In the genomic region with DNA sequence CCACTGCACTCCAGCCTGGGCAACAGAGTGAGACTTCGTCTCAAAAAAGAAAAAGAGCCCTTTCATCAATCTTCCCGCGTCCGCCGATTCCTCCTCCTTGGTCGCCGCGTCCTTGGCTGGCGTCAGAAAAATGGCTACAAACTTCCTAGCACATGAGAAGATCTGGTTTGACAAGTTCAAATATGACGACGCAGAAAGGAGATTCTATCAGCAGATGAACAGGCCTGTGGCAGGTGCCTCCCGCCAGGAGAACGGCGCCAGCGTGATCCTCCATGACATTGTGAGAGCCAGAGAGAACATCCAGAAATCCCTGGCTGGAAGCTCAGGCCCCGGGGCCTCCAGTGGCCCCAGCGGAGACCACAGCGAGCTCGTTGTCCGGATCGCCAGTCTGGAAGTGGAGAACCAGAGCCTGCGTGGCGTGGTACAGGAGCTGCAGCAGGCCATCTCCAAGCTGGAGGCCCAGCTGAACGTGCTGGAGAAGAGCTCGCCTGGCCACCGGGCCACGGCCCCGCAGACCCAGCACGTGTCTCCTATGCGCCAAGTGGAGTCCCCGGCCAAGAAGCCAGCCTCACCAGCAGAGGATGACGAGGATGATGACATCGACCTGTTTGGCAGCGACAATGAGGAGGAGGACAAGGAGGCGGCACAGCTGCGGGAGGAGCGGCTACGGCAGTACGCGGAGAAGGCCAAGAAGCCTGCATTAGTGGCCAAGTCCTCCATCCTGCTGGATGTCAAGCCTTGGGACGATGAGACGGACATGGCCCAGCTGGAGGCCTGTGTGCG, we compare ENCODE assay signal across 23 cellular contexts. TPM values are rescaled to one million over a fixed set of nuclear protein-coding genes. Genes with fewer than 3 reads are reported as not detected.
DNase-seq lines count a peak whose midpoint lies in the region; ATAC-seq, FAIRE-seq and TF ChIP-seq lines count a peak whose summit lies in the region.
"Had no signal": no experiment of that assay in that cellular context is flagged by ENCODE, and none has a peak within 500 bp of the region (broad histone marks: within the 10 kb centered on the region; RNA-seq: fewer than 3 reads in every experiment).

No MANE protein-coding gene starts in this region.

- no peak for FAIRE-seq in kidney (lab: Jason Lieb, UNC)
- FAIRE-seq: urothelium cell line had no signal

- H3K9me3 ChIP-seq in kidney (ENCODE audit: control insufficient read depth in 1 of 2, low read length in 2 of 2) = no peaks in the 10 kb centered on the region
- H3K9me3 ChIP-seq: prostate gland had no signal

- no peak for TF ChIP-seq POLR2A in erythroblast (IDR thresholded peaks at IDR 0.05; ENCODE audit: low read length)

- no peaks in the 10 kb centered on the region for H3K36me3 Mint-ChIP-seq in T-helper 2 cell treated with Interferon-gamma antibody and Interleukin-4, amounts not matched to agents 5 μg/mL and 100 μg/mL, for 36 hours (ENCODE audit: low read depth)
- no peaks in the 10 kb centered on the region for H3K36me3 Mint-ChIP-seq in activated T-helper 17 cell treated with anti-CD3 and anti-CD28 coated beads, Interleukin-2, amount 50 U/mL, for 72 hours (ENCODE audit: low read depth)
- H3K36me3 Mint-ChIP-seq in naive B cell = no peaks in the 10 kb centered on the region
- H3K36me3 Mint-ChIP-seq: naive thymus-derived CD4-positive, alpha-beta T cell had no signal

- H3K27ac Mint-ChIP-seq in T-helper 2 cell treated with Interferon-gamma antibody and Interleukin-4, amounts not matched to agents 5 μg/mL and 100 μg/mL, for 36 hours = no peak overlapping the region
- H3K27ac Mint-ChIP-seq in activated T-helper 17 cell treated with anti-CD3 and anti-CD28 coated beads, Interleukin-2, amount 50 U/mL, for 72 hours = no peak overlapping the region
- peak overlapping the region in 1 of 6 donors; percentile 66 for H3K27ac Mint-ChIP-seq in naive B cell
- H3K27ac Mint-ChIP-seq: activated CD8-positive, alpha-beta T cell treated with anti-CD3 and anti-CD28 coated beads for 36 hours; activated T-cell treated with anti-CD3 and anti-CD28 coated beads, Interleukin-2, amount 50 U/mL, for 24 hours; dendritic cell treated with granulocyte-macrophage colony-stimulating factor and Interleukin-4, amounts not matched to agents 40 ng/mL and 50 ng/mL, for 4 days had no signal

- peaks cover 16% of the 10 kb centered on the region for H3K4me1 Mint-ChIP-seq in T-helper 2 cell treated with Interferon-gamma antibody and Interleukin-4, amounts not matched to agents 5 μg/mL and 100 μg/mL, for 36 hours (ENCODE audit: low read depth)
- no peaks in the 10 kb centered on the region for H3K4me1 Mint-ChIP-seq in activated T-helper 17 cell treated with anti-CD3 and anti-CD28 coated beads, Interleukin-2, amount 50 U/mL, for 72 hours
- peaks cover 14 to 21% (median 18%) of the 10 kb centered on the region in 3 donors for H3K4me1 Mint-ChIP-seq in naive B cell

- no peak for ATAC-seq in activated T-helper 17 cell treated with anti-CD3 and anti-CD28 coated beads, Interleukin-2, amount 50 U/mL, for 72 hours (replicated peaks)
- ATAC-seq in naive B cell (ENCODE audit: low read depth in 2 of 2) = no peak
- ATAC-seq: activated CD8-positive, alpha-beta T cell treated with anti-CD3 and anti-CD28 coated beads for 36 hours; naive thymus-derived CD4-positive, alpha-beta T cell had no signal

- H3K4me1 ChIP-seq in kidney (ENCODE audit: control insufficient read depth in 1 of 2, insufficient read depth in 1 of 2, low read depth in 1 of 2, low read length in 2 of 2) = peaks cover 0 to 14% of the 10 kb centered on the region in 2 donors

- H3K27me3 Mint-ChIP-seq in T-helper 2 cell treated with Interferon-gamma antibody and Interleukin-4, amounts not matched to agents 5 μg/mL and 100 μg/mL, for 36 hours (ENCODE audit: low read depth) = peaks cover 4% of the 10 kb centered on the region
- H3K27me3 Mint-ChIP-seq in activated T-helper 17 cell treated with anti-CD3 and anti-CD28 coated beads, Interleukin-2, amount 50 U/mL, for 72 hours = no peaks in the 10 kb centered on the region
- H3K27me3 Mint-ChIP-seq in naive B cell = peaks cover 3 to 19% (median 12%) of the 10 kb centered on the region in 3 donors

- DNase-seq in T-helper 2 cell treated with Interferon-gamma antibody and Interleukin-4, amounts not matched to agents 5 μg/mL and 100 μg/mL, for 36 hours (ENCODE audit: low spot score) = no peak
- DNase-seq in T-helper 2 cell = no peak
- DNase-seq in naive B cell = no peak
- no peak for DNase-seq in kidney
- no peak for DNase-seq in erythroblast (lab: John Stamatoyannopoulos, UW)
- DNase-seq: 8988T; activated CD8-positive, alpha-beta T cell treated with anti-CD3 and anti-CD28 coated beads for 36 hours; activated T-cell treated with anti-CD3 and anti-CD28 coated beads, Interleukin-2, amount 50 U/mL, for 24 hours; Calu3; EL; naive thymus-derived CD4-positive, alpha-beta T cell; NCI-H1417 treated with DMSO at 0.1 percent for 48 hours; NCI-H524 treated with DMSO at 0.1 percent for 48 hours; stimulated activated CD4-positive, alpha-beta T cell treated with anti-CD3 and anti-CD28 coated beads, Interleukin-4, amount 100 ng/mL, for 24 hours; WERI-Rb-1 had no signal

- H3K36me3 ChIP-seq in kidney (ENCODE audit: control insufficient read depth in 1 of 2, insufficient read depth in 2 of 2, low read length in 2 of 2) = no peaks in the 10 kb centered on the region
- H3K36me3 ChIP-seq: prostate gland, WERI-Rb-1 had no signal

- H3K9ac ChIP-seq in kidney (ENCODE audit: low read length in 2 of 2) = no peak overlapping the region

- intact Hi-C loops in kidney (cut with DNase I) = no loop called here

- no peak for TF ChIP-seq CTCF in kidney (IDR thresholded peaks at IDR 0.05; ENCODE audit: borderline replicate concordance, extremely low read depth, insufficient read depth)

- H3K27ac ChIP-seq in kidney (ENCODE audit: low read depth in 2 of 2, low read length in 2 of 2) = no peak overlapping the region

- peak overlapping the region; percentile 36 for H3K4me3 Mint-ChIP-seq in T-helper 2 cell treated with Interferon-gamma antibody and Interleukin-4, amounts not matched to agents 5 μg/mL and 100 μg/mL, for 36 hours
- peak overlapping the region; percentile 42 for H3K4me3 Mint-ChIP-seq in activated T-helper 17 cell treated with anti-CD3 and anti-CD28 coated beads, Interleukin-2, amount 50 U/mL, for 72 hours
- peak overlapping the region in 7 of 8 donors; percentile 26 to 68 (median 45) for H3K4me3 Mint-ChIP-seq in naive B cell
- H3K4me3 Mint-ChIP-seq: activated CD8-positive, alpha-beta T cell treated with anti-CD3 and anti-CD28 coated beads for 36 hours; activated T-cell treated with anti-CD3 and anti-CD28 coated beads, Interleukin-2, amount 50 U/mL, for 24 hours; dendritic cell treated with granulocyte-macrophage colony-stimulating factor and Interleukin-4, amounts not matched to agents 40 ng/mL and 50 ng/mL, for 4 days had no signal

- no peak overlapping the region for H3K4me3 ChIP-seq in kidney (ENCODE audit: low read length in 2 of 2)
- H3K4me3 ChIP-seq: lung, prostate gland, smooth muscle cell had no signal

- H3K9me3 Mint-ChIP-seq in T-helper 2 cell treated with Interferon-gamma antibody and Interleukin-4, amounts not matched to agents 5 μg/mL and 100 μg/mL, for 36 hours = no peaks in the 10 kb centered on the region
- no peaks in the 10 kb centered on the region for H3K9me3 Mint-ChIP-seq in activated T-helper 17 cell treated with anti-CD3 and anti-CD28 coated beads, Interleukin-2, amount 50 U/mL, for 72 hours
- no peaks in the 10 kb centered on the region for H3K9me3 Mint-ChIP-seq in naive B cell
- H3K9me3 Mint-ChIP-seq: activated CD8-positive, alpha-beta T cell treated with anti-CD3 and anti-CD28 coated beads for 36 hours; activated T-cell treated with anti-CD3 and anti-CD28 coated beads, Interleukin-2, amount 50 U/mL, for 24 hours; dendritic cell treated with granulocyte-macrophage colony-stimulating factor and Interleukin-4, amounts not matched to agents 40 ng/mL and 50 ng/mL, for 4 days had no signal

RNA-seq across cellular contexts. Expression of gene MISP3, which starts 2.1 kb away (rescaled TPM):
- 1 to 10 TPM; 1.5 to 4.1 TPM for total RNA-seq in activated T-helper 17 cell treated with anti-CD3 and anti-CD28 coated beads, Interleukin-2, amount 50 U/mL, for 72 hours
- polyA plus RNA-seq in naive B cell (ENCODE audit: low read depth in 6 of 6) (under 1 TPM in 3 of 6 donors, not detected in 3; 0.16 to 0.53 (median 0.20) TPM), kidney (ENCODE audit: insufficient read depth, low read depth, low replicate concordance) (32.0 TPM)
- total RNA-seq in kidney = 8.7 TPM

RNA-seq across cellular contexts. Expression of gene PALM3, which starts 8.6 kb away (rescaled TPM):
- not detected for total RNA-seq in activated T-helper 17 cell treated with anti-CD3 and anti-CD28 coated beads, Interleukin-2, amount 50 U/mL, for 72 hours
- not detected for polyA plus RNA-seq in naive B cell (ENCODE audit: low read depth in 6 of 6)
- total RNA-seq in kidney = 19.4 TPM
- polyA plus RNA-seq in kidney (ENCODE audit: insufficient read depth, low read depth, low replicate concordance) = 45.8 TPM
- total RNA-seq: activated CD8-positive, alpha-beta T cell treated with anti-CD3 and anti-CD28 coated beads for 36 hours; smooth muscle cell had no signal
- polyA plus RNA-seq: naive thymus-derived CD4-positive, alpha-beta T cell had no signal

RNA-seq across cellular contexts. Expression of gene C19orf67, which starts 15.1 kb away (rescaled TPM):
- under 1 TPM in 1 of 2 donors, not detected in 1; 0.42 TPM for total RNA-seq in activated T-helper 17 cell treated with anti-CD3 and anti-CD28 coated beads, Interleukin-2, amount 50 U/mL, for 72 hours
- not detected for polyA plus RNA-seq in naive B cell (ENCODE audit: low read depth in 6 of 6)
- total RNA-seq in kidney = not detected
- polyA plus RNA-seq in kidney (ENCODE audit: insufficient read depth, low read depth, low replicate concordance) = not detected
- total RNA-seq: activated CD8-positive, alpha-beta T cell treated with anti-CD3 and anti-CD28 coated beads for 36 hours; Calu3; fibroblast of villous mesenchyme; M059J; smooth muscle cell had no signal
- polyA plus RNA-seq: naive thymus-derived CD4-positive, alpha-beta T cell had no signal

RNA-seq across cellular contexts. Expression of gene SAMD1, which starts 20.1 kb away (rescaled TPM):
- 10 to 100 TPM; 62.1 to 77.5 TPM for total RNA-seq in activated T-helper 17 cell treated with anti-CD3 and anti-CD28 coated beads, Interleukin-2, amount 50 U/mL, for 72 hours
- polyA plus RNA-seq in naive B cell (ENCODE audit: low read depth in 6 of 6) (1 to 10 TPM in 5 of 6 donors, under 1 TPM in 1; 0.52 to 2.1 (median 1.2) TPM), kidney (ENCODE audit: insufficient read depth, low read depth, low replicate concordance) (23.3 TPM)
- 28.3 TPM for total RNA-seq in kidney

RNA-seq across cellular contexts. Expression of gene IL27RA, which starts 38.9 kb away (rescaled TPM):
- 10 to 100 TPM; 52.1 to 53.9 TPM for total RNA-seq in activated T-helper 17 cell treated with anti-CD3 and anti-CD28 coated beads, Interleukin-2, amount 50 U/mL, for 72 hours
- polyA plus RNA-seq in naive B cell (ENCODE audit: low read depth in 6 of 6) (10 to 100 TPM; 38.5 to 55.6 (median 48.2) TPM), kidney (ENCODE audit: insufficient read depth, low read depth, low replicate concordance) (3.1 TPM)
- total RNA-seq in kidney = 14.1 TPM

Comparison
In these comparisons a context has a peak if more than half of its experiments do, and no peak if none do; other contexts are left out.
1. RNA of gene PALM3, which starts 8.6 kb away (total RNA-seq): 19.4 TPM in kidney (single experiment); not detected in activated T-helper 17 cell treated with anti-CD3 and anti-CD28 coated beads, Interleukin-2, amount 50 U/mL, for 72 hours; every median in the first group is over 10 times any median in the second.
2. Peak in every context shown above with its lines, with median percentiles within 50 percentile points of each other: H3K4me3 Mint-ChIP-seq.